In genomic region chr19:53864308-53864836, GRCh38 we compare ENCODE assay signal across 1 cellular context.
TF ChIP-seq lines count a peak whose summit lies in the region.

No MANE protein-coding gene starts in this region.

TF ChIP-seq in H1, 55 proteins besides CTCF, POLR2A, EP300 and RAD21:
- no peak for TF ChIP-seq JUND (IDR thresholded peaks at IDR 0.05; ENCODE audit: low read length)
- TF ChIP-seq TAF7 (optimal IDR thresholded peaks at IDR 0.05; ENCODE audit: borderline replicate concordance, low read depth, low read length) = no peak
- no peak for TF ChIP-seq PHF8 (conservative IDR thresholded peaks at IDR 0.05; ENCODE audit: low read depth, low read length)
- TF ChIP-seq SP1 (IDR thresholded peaks at IDR 0.05; ENCODE audit: low read depth, low read length) = no peak
- no peak for TF ChIP-seq POU5F1 (IDR thresholded peaks at IDR 0.05; ENCODE audit: low read depth, low read length)
- TF ChIP-seq RNF2 (IDR thresholded peaks at IDR 0.05; ENCODE audit: borderline replicate concordance, low read depth, low read length, missing control alignments, poor library complexity, severe bottlenecking) = no peak
- no peak for TF ChIP-seq CHD1 (IDR thresholded peaks at IDR 0.05; ENCODE audit: low read depth, low read length)
- no peak for TF ChIP-seq CBX8 (IDR thresholded peaks at IDR 0.05; ENCODE audit: borderline replicate concordance, low read depth, low read length)
- no peak for TF ChIP-seq SUZ12 (IDR thresholded peaks at IDR 0.05; ENCODE audit: low read length)
- TF ChIP-seq CREB1 (IDR thresholded peaks at IDR 0.05) = no peak
- TF ChIP-seq ATF3 (IDR thresholded peaks at IDR 0.05; ENCODE audit: insufficient read depth, low read depth, low read length) = no peak
- no peak for TF ChIP-seq EZH2 (IDR thresholded peaks at IDR 0.05; ENCODE audit: low read depth, low read length, severe bottlenecking)
- no peak for TF ChIP-seq POLR2AphosphoS5 (IDR thresholded peaks at IDR 0.05; ENCODE audit: low read depth, low read length)
- TF ChIP-seq MAFK (IDR thresholded peaks at IDR 0.05; ENCODE audit: low read depth, low read length) = no peak
- no peak for TF ChIP-seq GTF2F1 (IDR thresholded peaks at IDR 0.05; ENCODE audit: borderline replicate concordance, low read depth, low read length)
- TF ChIP-seq SIRT6 (IDR thresholded peaks at IDR 0.05; ENCODE audit: low read length) = no peak
